ENCODE assay signal across 1 cellular context in genomic region chr12:106764738-106765137, GRCh38.
TF ChIP-seq lines count a peak whose summit lies in the region.

No MANE protein-coding gene starts in this region.

TF ChIP-seq in HepG2, 621 proteins besides CTCF, POLR2A, EP300 and RAD21 (continued from another document):
- TF ChIP-seq, protein P1, sequence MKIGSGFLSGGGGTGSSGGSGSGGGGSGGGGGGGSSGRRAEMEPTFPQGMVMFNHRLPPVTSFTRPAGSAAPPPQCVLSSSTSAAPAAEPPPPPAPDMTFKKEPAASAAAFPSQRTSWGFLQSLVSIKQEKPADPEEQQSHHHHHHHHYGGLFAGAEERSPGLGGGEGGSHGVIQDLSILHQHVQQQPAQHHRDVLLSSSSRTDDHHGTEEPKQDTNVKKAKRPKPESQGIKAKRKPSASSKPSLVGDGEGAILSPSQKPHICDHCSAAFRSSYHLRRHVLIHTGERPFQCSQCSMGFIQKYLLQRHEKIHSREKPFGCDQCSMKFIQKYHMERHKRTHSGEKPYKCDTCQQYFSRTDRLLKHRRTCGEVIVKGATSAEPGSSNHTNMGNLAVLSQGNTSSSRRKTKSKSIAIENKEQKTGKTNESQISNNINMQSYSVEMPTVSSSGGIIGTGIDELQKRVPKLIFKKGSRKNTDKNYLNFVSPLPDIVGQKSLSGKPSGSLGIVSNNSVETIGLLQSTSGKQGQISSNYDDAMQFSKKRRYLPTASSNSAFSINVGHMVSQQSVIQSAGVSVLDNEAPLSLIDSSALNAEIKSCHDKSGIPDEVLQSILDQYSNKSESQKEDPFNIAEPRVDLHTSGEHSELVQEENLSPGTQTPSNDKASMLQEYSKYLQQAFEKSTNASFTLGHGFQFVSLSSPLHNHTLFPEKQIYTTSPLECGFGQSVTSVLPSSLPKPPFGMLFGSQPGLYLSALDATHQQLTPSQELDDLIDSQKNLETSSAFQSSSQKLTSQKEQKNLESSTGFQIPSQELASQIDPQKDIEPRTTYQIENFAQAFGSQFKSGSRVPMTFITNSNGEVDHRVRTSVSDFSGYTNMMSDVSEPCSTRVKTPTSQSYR (CRISPR knock-in tag; IDR thresholded peaks at IDR 0.05; ENCODE audit: borderline replicate concordance) = peak; percentile 44; the same call in 1 of the 2 replicates
- peak; percentile 49; the same call in 1 of the 2 replicates for TF ChIP-seq CEBPB (IDR thresholded peaks at IDR 0.05; ENCODE audit: borderline replicate concordance, low read depth, low read length)
- TF ChIP-seq U2AF1 (optimal IDR thresholded peaks at IDR 0.05; ENCODE audit: low read depth, low read length) = no peak
- peak; percentile 36 for TF ChIP-seq SMC3 (IDR thresholded peaks at IDR 0.05; ENCODE audit: low read length)
- no peak for TF ChIP-seq SP1 (IDR thresholded peaks at IDR 0.05)
- no peak for TF ChIP-seq SP1 (CRISPR knock-in tag; IDR thresholded peaks at IDR 0.05)
- TF ChIP-seq CEBPG (CRISPR knock-in tag; IDR thresholded peaks at IDR 0.05) = 0 out of 2 replicates have a peak, but pooled peaks have one; percentile 25
- peak; percentile 50 for TF ChIP-seq STAG1 (CRISPR knock-in tag; IDR thresholded peaks at IDR 0.05)
